Comparison of ENCODE assay signal across 29 cellular contexts in genomic region chr12:67957383-67957782, GRCh38. TPM values are rescaled to one million over a fixed set of nuclear protein-coding genes. Genes with fewer than 3 reads are reported as not detected.
DNase-seq lines count a peak whose midpoint lies in the region; TF ChIP-seq lines count a peak whose summit lies in the region.
"Had no signal": no experiment of that assay in that cellular context is flagged by ENCODE, and none has a peak within 500 bp of the region (broad histone marks: within the 10 kb centered on the region; RNA-seq: fewer than 3 reads in every experiment).

No MANE protein-coding gene starts in this region.

- H3K36me3 ChIP-seq in HEK293 (ENCODE audit: control insufficient read depth in 2 of 2, insufficient read depth in 1 of 2, low read length in 2 of 2) = no peaks in the 10 kb centered on the region
- H3K36me3 ChIP-seq: colonic mucosa, HAP-1, upper lobe of right lung had no signal

- H3K9me3 ChIP-seq in HEK293 (ENCODE audit: control insufficient read depth, insufficient read depth, low read depth, low read length) = no peaks in the 10 kb centered on the region
- H3K9me3 ChIP-seq: colonic mucosa, HAP-1, upper lobe of right lung had no signal

- CTCF ChIA-PET in HEK293 (lab: Yijun Ruan, JAX) = interaction anchor here (0.6 kb wide), 1 partner anchor 295 kb away, joined by 3 read pairs; no protein-coding TSS in a partner anchor

- intact Hi-C loops in cardiac septum (cut with DNase I) = no loop called here

- POLR2A ChIA-PET in HEK293 (lab: Yijun Ruan, JAX) = no interaction called here

- peaks cover 1% of the 10 kb centered on the region for H3K4me1 Mint-ChIP-seq in glutamatergic neuron (ENCODE audit: low read depth, unreplicated experiment)
- H3K4me1 Mint-ChIP-seq: activated CD4-positive, alpha-beta T cell treated with anti-CD3 and anti-CD28 coated beads, Interleukin-2, amount 10 ng/mL, durations not matched to agents 24 days and 14 days; CD8-positive, alpha-beta memory T cell had no signal

- no peaks in the 10 kb centered on the region for H3K9me3 Mint-ChIP-seq in glutamatergic neuron (ENCODE audit: unreplicated experiment)
- H3K9me3 Mint-ChIP-seq: activated CD4-positive, alpha-beta T cell treated with anti-CD3 and anti-CD28 coated beads, Interleukin-2, amount 10 ng/mL, durations not matched to agents 24 days and 14 days; activated T-cell treated with anti-CD3 and anti-CD28 coated beads, Interleukin-2, amount 50 U/mL, for 72 hours; effector memory CD8-positive, alpha-beta T cell had no signal

- H3K27me3 Mint-ChIP-seq in glutamatergic neuron (ENCODE audit: unreplicated experiment) = no peaks in the 10 kb centered on the region
- H3K27me3 Mint-ChIP-seq: CD8-positive, alpha-beta memory T cell; effector memory CD8-positive, alpha-beta T cell; naive B cell had no signal

- 0 out of 2 replicates have a peak, but pooled peaks cover 6% of the 10 kb centered on the region for H3K4me1 ChIP-seq in HEK293 (ENCODE audit: control insufficient read depth, insufficient read depth, low read length)
- H3K4me1 ChIP-seq: colonic mucosa, foreskin keratinocyte, HAP-1, upper lobe of right lung had no signal

- no peaks in the 10 kb centered on the region for H3K36me3 Mint-ChIP-seq in glutamatergic neuron (ENCODE audit: unreplicated experiment)
- H3K36me3 Mint-ChIP-seq: naive B cell had no signal

- H3K27ac Mint-ChIP-seq in glutamatergic neuron (ENCODE audit: unreplicated experiment) = no peak overlapping the region
- H3K27ac Mint-ChIP-seq: activated CD4-positive, alpha-beta T cell treated with anti-CD3 and anti-CD28 coated beads, Interleukin-2, amount 10 ng/mL, durations not matched to agents 24 days and 14 days; activated T-cell treated with anti-CD3 and anti-CD28 coated beads, Interleukin-2, amount 50 U/mL, for 72 hours; effector memory CD8-positive, alpha-beta T cell had no signal

- no peak overlapping the region for H3K4me3 Mint-ChIP-seq in glutamatergic neuron (ENCODE audit: unreplicated experiment)
- H3K4me3 Mint-ChIP-seq: activated CD4-positive, alpha-beta T cell treated with anti-CD3 and anti-CD28 coated beads, Interleukin-2, amount 10 ng/mL, durations not matched to agents 24 days and 14 days; activated T-cell treated with anti-CD3 and anti-CD28 coated beads, Interleukin-2, amount 50 U/mL, for 72 hours; CD8-positive, alpha-beta memory T cell; effector memory CD8-positive, alpha-beta T cell; naive B cell had no signal

- H3K4me3 ChIP-seq in HEK293 (ENCODE audit: low read depth, low read length) = no peak overlapping the region
- H3K4me3 ChIP-seq: colonic mucosa, HAP-1, upper lobe of right lung had no signal

- peak; percentile 21 for DNase-seq in NCI-H1105 treated with DMSO at 0.1 percent for 48 hours (lab: John Stamatoyannopoulos, UW)
- no peak for DNase-seq in NCI-H1105 (lab: John Stamatoyannopoulos, UW)
- DNase-seq in NCI-H345 (lab: John Stamatoyannopoulos, UW) = peak; percentile 84
- peak; percentile 48 for DNase-seq in glutamatergic neuron
- no peak for DNase-seq in globus pallidus (ENCODE audit: low spot score)
- DNase-seq in cardiac septum (ENCODE audit: low spot score) = no peak
- no peak for DNase-seq in NCI-H1694 treated with DMSO at 0.1 percent for 48 hours (lab: John Stamatoyannopoulos, UW)
- DNase-seq: 8988T; activated CD4-positive, alpha-beta T cell treated with anti-CD3 and anti-CD28 coated beads, Interleukin-2, amount 10 ng/mL, durations not matched to agents 24 days and 14 days; activated naive CD4-positive, alpha-beta T cell treated with anti-CD3 and anti-CD28 coated beads, Interleukin-2, amount 50 U/mL, for 16 hours; activated T-cell treated with anti-CD3 and anti-CD28 coated beads, Interleukin-2, amount 50 U/mL, for 72 hours; amygdala; CD8-positive, alpha-beta memory T cell; colonic mucosa; effector memory CD8-positive, alpha-beta T cell; foreskin keratinocyte; IMR-90; naive B cell; NCI-H524 treated with DMSO at 0.1 percent for 48 hours; nucleus accumbens; small intestine; stimulated activated CD4-positive, alpha-beta T cell treated with anti-CD3 and anti-CD28 coated beads, Interleukin-1b, Interleukin-23, amount 100 ng/mL, for 48 hours; T-helper 2 cell; upper lobe of right lung had no signal

- TF ChIP-seq CTCF in HEK293 (tag by site-specific recombination; IDR thresholded peaks at IDR 0.05) (no peak), glutamatergic neuron (IDR thresholded peaks at IDR 0.05; ENCODE audit: partially characterized antibody, unreplicated experiment) (no peak)

- H3K27ac ChIP-seq in HEK293 (ENCODE audit: extremely low read depth, low read depth, low read length) = no peak overlapping the region
- H3K27ac ChIP-seq: colonic mucosa, foreskin keratinocyte, upper lobe of right lung had no signal

TF ChIP-seq in HEK293, 187 proteins besides CTCF, POLR2A, EP300 and RAD21 (continues in another document):
- TF ChIP-seq ZNF701 (tag by site-specific recombination; IDR thresholded peaks at IDR 0.05) (no peak), ZNF692 (tag by site-specific recombination; IDR thresholded peaks at IDR 0.05) (no peak), HOXC10 (CRISPR knock-in tag; IDR thresholded peaks at IDR 0.05) (no peak), ZBTB1 (tag by site-specific recombination; IDR thresholded peaks at IDR 0.05) (no peak), KLF9 (tag by site-specific recombination; IDR thresholded peaks at IDR 0.05; ENCODE audit: low read depth) (no peak), ZNF24 (tag by site-specific recombination; IDR thresholded peaks at IDR 0.05) (no peak), ZNF580 (tag by site-specific recombination; IDR thresholded peaks at IDR 0.05) (no peak), SCRT2 (tag by site-specific recombination; IDR thresholded peaks at IDR 0.05) (peak; percentile 70; the same call in 1 of the 2 replicates), ZNF624 (tag by site-specific recombination; IDR thresholded peaks at IDR 0.05) (no peak), ZBTB10 (tag by site-specific recombination; IDR thresholded peaks at IDR 0.05) (no peak), ZNF529 (tag by site-specific recombination; IDR thresholded peaks at IDR 0.05; ENCODE audit: insufficient replicate concordance) (no peak), REPIN1 (tag by site-specific recombination; IDR thresholded peaks at IDR 0.05; ENCODE audit: low read depth) (no peak), ZBTB26 (tag by site-specific recombination; optimal IDR thresholded peaks at IDR 0.05) (no peak)
- TF ChIP-seq, protein P1, sequence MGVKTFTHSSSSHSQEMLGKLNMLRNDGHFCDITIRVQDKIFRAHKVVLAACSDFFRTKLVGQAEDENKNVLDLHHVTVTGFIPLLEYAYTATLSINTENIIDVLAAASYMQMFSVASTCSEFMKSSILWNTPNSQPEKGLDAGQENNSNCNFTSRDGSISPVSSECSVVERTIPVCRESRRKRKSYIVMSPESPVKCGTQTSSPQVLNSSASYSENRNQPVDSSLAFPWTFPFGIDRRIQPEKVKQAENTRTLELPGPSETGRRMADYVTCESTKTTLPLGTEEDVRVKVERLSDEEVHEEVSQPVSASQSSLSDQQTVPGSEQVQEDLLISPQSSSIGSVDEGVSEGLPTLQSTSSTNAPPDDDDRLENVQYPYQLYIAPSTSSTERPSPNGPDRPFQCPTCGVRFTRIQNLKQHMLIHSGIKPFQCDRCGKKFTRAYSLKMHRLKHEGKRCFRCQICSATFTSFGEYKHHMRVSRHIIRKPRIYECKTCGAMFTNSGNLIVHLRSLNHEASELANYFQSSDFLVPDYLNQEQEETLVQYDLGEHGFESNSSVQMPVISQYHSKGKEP (tag by site-specific recombination; IDR thresholded peaks at IDR 0.05) = peak; percentile 68; the same call in 1 of the 2 replicates

RNA-seq across cellular contexts. Expression of gene IFNG-AS1, which starts 31.9 kb away (rescaled TPM):
- total RNA-seq in glutamatergic neuron (ENCODE audit: unreplicated experiment) (not detected), cardiac septum (0.19 TPM)
- total RNA-seq: activated CD4-positive, alpha-beta T cell treated with anti-CD3 and anti-CD28 coated beads, Interleukin-2, amount 10 ng/mL, durations not matched to agents 24 days and 14 days; activated T-cell treated with anti-CD3 and anti-CD28 coated beads, Interleukin-2, amount 50 U/mL, for 72 hours; bronchial epithelial cell; colonic mucosa; foreskin keratinocyte; IMR-90; left lobe of liver; pulmonary artery endothelial cell; upper lobe of right lung had no signal

Comparison
In these comparisons a context has a peak if more than half of its experiments do, and no peak if none do; other contexts are left out.
1. DNase-seq: peak in NCI-H1105 treated with DMSO at 0.1 percent for 48 hours (single experiment), NCI-H345 (single experiment) and glutamatergic neuron (single experiment); none in NCI-H1105 (single experiment), globus pallidus (single experiment), cardiac septum (single experiment) and NCI-H1694 treated with DMSO at 0.1 percent for 48 hours (single experiment).